In genomic region chr12:123260081-123260480, GRCh38 we compare ENCODE assay signal across 16 cellular contexts. TPM values are rescaled to one million over a fixed set of nuclear protein-coding genes. Genes with fewer than 3 reads are reported as not detected.
A peak's percentile ranks its signal among the peaks of the same experiment; 100 is the strongest.
DNase-seq lines count a peak whose midpoint lies in the region; ATAC-seq, FAIRE-seq and TF ChIP-seq lines count a peak whose summit lies in the region.
"Had no signal": no experiment of that assay in that cellular context is flagged by ENCODE, and none has a peak within 500 bp of the region (broad histone marks: within the 10 kb centered on the region; RNA-seq: fewer than 3 reads in every experiment).

No MANE protein-coding gene starts in this region.

- H3K4me2 ChIP-seq in K562 (ENCODE audit: insufficient read depth, low read length): no peak overlapping the region
- no peak overlapping the region for H3K4me2 ChIP-seq in hepatocyte

- H3K27ac Mint-ChIP-seq in stimulated activated naive CD8-positive, alpha-beta T cell treated with anti-CD3 and anti-CD28 coated beads, Interleukin-15, amount 100 ng/mL, for 72 hours: peak overlapping the region; percentile 20 to 69
- H3K27ac Mint-ChIP-seq in type B pancreatic cell: peak overlapping the region; percentile 62
- H3K27ac Mint-ChIP-seq: B cell had no signal

- no peak for TF ChIP-seq EP300 in K562 (IDR thresholded peaks at IDR 0.05; ENCODE audit: low read length)

- peaks cover 79% of the 10 kb centered on the region for H3K36me3 ChIP-seq in K562 (ENCODE audit: control insufficient read depth, insufficient read depth, low read length)
- H3K36me3 ChIP-seq in hepatocyte (replicated peaks; ENCODE audit: insufficient read depth, low read depth): no peaks in the 10 kb centered on the region

- TF ChIP-seq RAD21 in K562 (CRISPR knock-in tag; conservative IDR thresholded peaks at IDR 0.05 in 1 of 2, IDR thresholded peaks at IDR 0.05 in 1 of 2): no peak

- no TSS peak for BruUV-seq in K562 (replicated peaks; lab: Mats Ljungman, UMichigan)

- ATAC-seq in stimulated activated naive CD8-positive, alpha-beta T cell treated with anti-CD3 and anti-CD28 coated beads, Interleukin-15, amount 100 ng/mL, for 72 hours: no peak
- no peak for ATAC-seq in stimulated activated naive CD8-positive, alpha-beta T cell treated with anti-CD3 and anti-CD28 coated beads, Interleukin-15, Interleukin-2, amounts not matched to agents 100 U/mL and 50 U/mL, for 24 hours
- ATAC-seq in K562: no peak
- ATAC-seq: Right ventricle myocardium inferior had no signal

- H3K9ac ChIP-seq in K562 (ENCODE audit: insufficient read depth in 1 of 2, low read depth in 2 of 2, low read length in 2 of 2): no peak overlapping the region

- H3K4me3 ChIP-seq in K562 (no peak overlapping the region), hepatocyte (no peak overlapping the region)

- FAIRE-seq in K562 (lab: Jason Lieb, UNC): peak; percentile 15
- FAIRE-seq: H54 had no signal

- H3K27ac ChIP-seq in K562 (ENCODE audit: extremely low read depth, low read depth, low read length) (no peak overlapping the region), hepatocyte (peak overlapping the region; percentile 23)

- H3K27me3 ChIP-seq in K562 (ENCODE audit: control insufficient read depth in 2 of 2, insufficient read depth in 2 of 2, low read length in 2 of 2) (no peaks in the 10 kb centered on the region), hepatocyte (no peaks in the 10 kb centered on the region)

- H3K4me3 Mint-ChIP-seq in stimulated activated naive CD8-positive, alpha-beta T cell treated with anti-CD3 and anti-CD28 coated beads, Interleukin-15, amount 100 ng/mL, for 72 hours: no peak overlapping the region
- H3K4me3 Mint-ChIP-seq in type B pancreatic cell: no peak overlapping the region
- H3K4me3 Mint-ChIP-seq: B cell had no signal

- no peak for TF ChIP-seq CTCF in K562 (IDR thresholded peaks at IDR 0.05 in 2 of 3, conservative IDR thresholded peaks at IDR 0.05 in 1 of 3; ENCODE audit: insufficient read depth in 2 of 3, low read depth in 1 of 3, low read length in 3 of 3)
- no peak for TF ChIP-seq CTCF in hepatocyte (IDR thresholded peaks at IDR 0.05; ENCODE audit: poor library complexity)
- no peak for TF ChIP-seq CTCF in type B pancreatic cell (conservative IDR thresholded peaks at IDR 0.05)

- intact Hi-C loops in K562 (cut with micrococcal nuclease): no loop called here

- H4K20me1 ChIP-seq in K562 (replicated peaks; ENCODE audit: control insufficient read depth, insufficient read depth, low read length): no peaks in the 10 kb centered on the region
- H4K20me1 ChIP-seq in hepatocyte (ENCODE audit: insufficient read depth, poor library complexity, severe bottlenecking): peaks cover 9% of the 10 kb centered on the region

- H3K79me2 ChIP-seq in K562 (ENCODE audit: control insufficient read depth, insufficient read depth, low read length) (no peaks in the 10 kb centered on the region), hepatocyte (peaks cover 22% of the 10 kb centered on the region)

- H3K9me3 ChIP-seq in K562 (replicated peaks; ENCODE audit: control insufficient read depth, insufficient read depth, low read depth, low read length) (no peaks in the 10 kb centered on the region), hepatocyte (ENCODE audit: low read depth) (no peaks in the 10 kb centered on the region)

- in situ Hi-C loops in K562 (cut with MboI): no loop called here

- TF ChIP-seq POLR2A in K562 (conservative IDR thresholded peaks at IDR 0.05): no peak

- peaks cover 7% of the 10 kb centered on the region for H3K4me1 Mint-ChIP-seq in stimulated activated naive CD8-positive, alpha-beta T cell treated with anti-CD3 and anti-CD28 coated beads, Interleukin-15, amount 100 ng/mL, for 72 hours
- H3K4me1 Mint-ChIP-seq in type B pancreatic cell (ENCODE audit: unreplicated experiment): peaks cover 5% of the 10 kb centered on the region
- H3K4me1 Mint-ChIP-seq: B cell had no signal

- CTCF ChIA-PET in K562 (lab: Yijun Ruan, JAX; ENCODE audit: low intra/inter-chr PET ratio): no interaction called here

- H3K36me3 Mint-ChIP-seq in type B pancreatic cell: peaks cover 45% of the 10 kb centered on the region

- POLR2A ChIA-PET in K562 (lab: Yijun Ruan, JAX): no interaction called here

- no peaks in the 10 kb centered on the region for H3K9me1 ChIP-seq in K562 (ENCODE audit: control insufficient read depth, insufficient read depth, low read length)

- no peaks in the 10 kb centered on the region for H3K9me3 Mint-ChIP-seq in stimulated activated naive CD8-positive, alpha-beta T cell treated with anti-CD3 and anti-CD28 coated beads, Interleukin-15, amount 100 ng/mL, for 72 hours
- no peaks in the 10 kb centered on the region for H3K9me3 Mint-ChIP-seq in type B pancreatic cell

- peaks cover 0 to 5% of the 10 kb centered on the region in 2 experiments; a peak in 3 of 5 replicates for H3K4me1 ChIP-seq in K562 (replicated peaks in 1 of 2; ENCODE audit: control insufficient read depth in 2 of 2, insufficient read depth in 2 of 2, low read length in 2 of 2)
- no peaks in the 10 kb centered on the region for H3K4me1 ChIP-seq in hepatocyte (ENCODE audit: insufficient read depth)

- H2AFZ ChIP-seq in K562 (ENCODE audit: low read depth, low read length) (no peak overlapping the region), hepatocyte (no peak overlapping the region)

- no peak for DNase-seq in stimulated activated naive CD8-positive, alpha-beta T cell treated with anti-CD3 and anti-CD28 coated beads, Interleukin-15, amount 100 ng/mL, for 72 hours
- DNase-seq in stimulated activated naive CD8-positive, alpha-beta T cell treated with anti-CD3 and anti-CD28 coated beads, Interleukin-15, Interleukin-2, amounts not matched to agents 100 U/mL and 50 U/mL, for 24 hours: no peak
- DNase-seq in K562 (ENCODE audit: extremely low read depth in 1 of 4, low spot score in 3 of 4) (no peak), hepatocyte (ENCODE audit: low spot score) (no peak), type B pancreatic cell (ENCODE audit: extremely low spot score, unreplicated experiment) (no peak), SHP77 treated with DMSO at 0.1 percent for 48 hours (lab: John Stamatoyannopoulos, UW) (no peak), NCI-H82 treated with DMSO at 0.1 percent for 48 hours (lab: John Stamatoyannopoulos, UW; ENCODE audit: unreplicated experiment) (no peak), midbrain (lab: John Stamatoyannopoulos, UW) (no peak)
- DNase-seq: NCI-H1417, NCI-H1930, NCI-H2171, NCI-H446 treated with DMSO at 0.1 percent for 48 hours, NCI-H748 treated with DMSO at 0.1 percent for 48 hours had no signal

- no peaks in the 10 kb centered on the region for H3K9me2 ChIP-seq in hepatocyte (replicated peaks; ENCODE audit: insufficient read depth)

- WGBS in K562 (ENCODE audit: insufficient coverage, low coverage, missing lambda C conversion rate): 80% methylated on average over 9 of the region's 9 CpGs
- 60% methylated on average over 9 of the region's 9 CpGs for WGBS in hepatocyte (ENCODE audit: low lambda C conversion rate, missing lambda C conversion rate)

- no peaks in the 10 kb centered on the region for H3K27me3 Mint-ChIP-seq in stimulated activated naive CD8-positive, alpha-beta T cell treated with anti-CD3 and anti-CD28 coated beads, Interleukin-15, amount 100 ng/mL, for 72 hours
- no peaks in the 10 kb centered on the region for H3K27me3 Mint-ChIP-seq in type B pancreatic cell
- H3K27me3 Mint-ChIP-seq: B cell had no signal

RNA-seq across cellular contexts. Expression of gene CDK2AP1, which starts 11.6 kb away (rescaled TPM):
- 10.7 and 13.8 TPM in 2 replicates for total RNA-seq in K562 (2011; cell fraction: chromatin; rRNA removed; ENCODE audit: low replicate concordance)
- total RNA-seq in K562 (2011; cell fraction: nucleolus; rRNA removed): 6.8 and 7.7 TPM in 2 replicates
- total RNA-seq in K562 (2011; cell fraction: nucleoplasm; rRNA removed): 12.2 and 23.9 TPM in 2 replicates
- total RNA-seq in K562 (2014; rRNA removed) (48.8 and 76.0 TPM in 2 replicates), K562 (2014; rRNA removed; fragmentation: Illumina TruSeq; extraction: Trizol) (74.3 and 75.5 TPM in 2 replicates), K562 (2015; rRNA removed; fragmentation: Illumina TruSeq; extraction: Trizol) (53.4 and 56.5 TPM in 2 replicates), K562 (2021) (57.9 and 64.7 TPM in 2 replicates), hepatocyte (140 and 153 TPM in 2 replicates), type B pancreatic cell (ENCODE audit: low replicate concordance) (70.7 and 128 TPM in 2 replicates)
- polyA plus RNA-seq in K562 (2011; rRNA removed) (75.3 and 130 TPM in 2 replicates), K562 (2014; fragmentation: Illumina TruSeq; extraction: Trizol) (86.2 and 99.9 TPM in 2 replicates), K562 (2014; fragmentation: Nextera tagmentation; extraction: Ambion mirVana) (10 to 100 TPM; 26.0 to 28.2 TPM), K562 (2014; rRNA removed) (59.2 and 83.0 TPM in 2 replicates), hepatocyte (160 and 187 TPM in 2 replicates)
- polyA plus RNA-seq in K562 (2011; cell fraction: cytosol; rRNA removed): 33.0 and 59.0 TPM in 2 replicates
- polyA plus RNA-seq in K562 (2011; cell fraction: nucleus; rRNA removed): 16.3 and 26.6 TPM in 2 replicates
- 37.3 and 64.5 TPM in 2 replicates for polyA plus RNA-seq in K562 (2012)
- 33.6 and 45.3 TPM in 2 replicates for polyA minus RNA-seq in K562 (2011; rRNA and poly(A)+ RNA removed)
- 13.5 and 23.6 TPM in 2 replicates for polyA minus RNA-seq in K562 (2011; cell fraction: cytosol; rRNA and poly(A)+ RNA removed)
- 5.1 and 7.8 TPM in 2 replicates for polyA minus RNA-seq in K562 (2011; cell fraction: nucleus; rRNA and poly(A)+ RNA removed)

RNA-seq across cellular contexts. Expression of gene MTRFR, which starts 26.8 kb away (rescaled TPM):
- total RNA-seq in K562 (2011; cell fraction: chromatin; rRNA removed; ENCODE audit: low replicate concordance): 43.4 and 69.0 TPM in 2 replicates
- total RNA-seq in K562 (2011; cell fraction: nucleolus; rRNA removed): 60.1 and 65.2 TPM in 2 replicates
- 57.9 and 58.3 TPM in 2 replicates for total RNA-seq in K562 (2011; cell fraction: nucleoplasm; rRNA removed)
- total RNA-seq in K562 (2014; rRNA removed) (23.4 and 26.4 TPM in 2 replicates), K562 (2014; rRNA removed; fragmentation: Illumina TruSeq; extraction: Trizol) (32.5 and 34.7 TPM in 2 replicates), K562 (2015; rRNA removed; fragmentation: Illumina TruSeq; extraction: Trizol) (45.5 and 50.9 TPM in 2 replicates), K562 (2021) (23.1 and 24.0 TPM in 2 replicates), hepatocyte (8.7 and 13.8 TPM in 2 replicates), type B pancreatic cell (ENCODE audit: low replicate concordance) (13.9 and 17.2 TPM in 2 replicates)
- polyA plus RNA-seq in K562 (2011; rRNA removed) (15.2 and 16.7 TPM in 2 replicates), K562 (2014; fragmentation: Illumina TruSeq; extraction: Trizol) (33.3 and 37.1 TPM in 2 replicates), K562 (2014; fragmentation: Nextera tagmentation; extraction: Ambion mirVana) (10 to 100 TPM; 52.6 to 55.6 TPM), K562 (2014; rRNA removed) (29.6 and 32.3 TPM in 2 replicates), hepatocyte (13.3 and 20.9 TPM in 2 replicates)
- 23.7 and 26.5 TPM in 2 replicates for polyA plus RNA-seq in K562 (2011; cell fraction: cytosol; rRNA removed)
- polyA plus RNA-seq in K562 (2011; cell fraction: nucleus; rRNA removed): 7.3 and 10.9 TPM in 2 replicates
- 19.2 and 25.8 TPM in 2 replicates for polyA plus RNA-seq in K562 (2012)
- 18.5 and 22.0 TPM in 2 replicates for polyA minus RNA-seq in K562 (2011; rRNA and poly(A)+ RNA removed)
- 15.7 and 18.5 TPM in 2 replicates for polyA minus RNA-seq in K562 (2011; cell fraction: cytosol; rRNA and poly(A)+ RNA removed)
- polyA minus RNA-seq in K562 (2011; cell fraction: nucleus; rRNA and poly(A)+ RNA removed): 16.8 and 24.9 TPM in 2 replicates

RNA-seq across cellular contexts. Expression of gene MPHOSPH9, which starts 27.1 kb away (rescaled TPM):
- 95.6 and 362 TPM in 2 replicates for total RNA-seq in K562 (2011; cell fraction: chromatin; rRNA removed; ENCODE audit: low replicate concordance)
- total RNA-seq in K562 (2011; cell fraction: nucleolus; rRNA removed): 57.4 and 73.7 TPM in 2 replicates
- total RNA-seq in K562 (2011; cell fraction: nucleoplasm; rRNA removed): 121 and 152 TPM in 2 replicates
- total RNA-seq in K562 (2014; rRNA removed) (59.3 and 63.6 TPM in 2 replicates), K562 (2014; rRNA removed; fragmentation: Illumina TruSeq; extraction: Trizol) (78.6 and 87.5 TPM in 2 replicates), K562 (2015; rRNA removed; fragmentation: Illumina TruSeq; extraction: Trizol) (97.0 and 103 TPM in 2 replicates), K562 (2021) (54.5 and 60.0 TPM in 2 replicates), hepatocyte (42.7 and 44.3 TPM in 2 replicates), type B pancreatic cell (ENCODE audit: low replicate concordance) (15.1 and 52.3 TPM in 2 replicates)
- polyA plus RNA-seq in K562 (2011; rRNA removed) (53.2 and 61.1 TPM in 2 replicates), K562 (2014; fragmentation: Illumina TruSeq; extraction: Trizol) (38.5 and 45.8 TPM in 2 replicates), K562 (2014; fragmentation: Nextera tagmentation; extraction: Ambion mirVana) (10 to 100 TPM; 14.2 to 22.5 TPM), K562 (2014; rRNA removed) (50.1 and 53.3 TPM in 2 replicates), hepatocyte (5.8 and 13.1 TPM in 2 replicates)
- 8.5 and 16.3 TPM in 2 replicates for polyA plus RNA-seq in K562 (2011; cell fraction: cytosol; rRNA removed)
- 44.8 and 56.5 TPM in 2 replicates for polyA plus RNA-seq in K562 (2011; cell fraction: nucleus; rRNA removed)
- polyA plus RNA-seq in K562 (2012): 21.3 and 22.8 TPM in 2 replicates
- 105 and 130 TPM in 2 replicates for polyA minus RNA-seq in K562 (2011; rRNA and poly(A)+ RNA removed)
- 26.8 and 38.2 TPM in 2 replicates for polyA minus RNA-seq in K562 (2011; cell fraction: cytosol; rRNA and poly(A)+ RNA removed)
- 78.4 and 135 TPM in 2 replicates for polyA minus RNA-seq in K562 (2011; cell fraction: nucleus; rRNA and poly(A)+ RNA removed)
